9 cellular contexts compared by ENCODE assay signal in the genomic region with DNA sequence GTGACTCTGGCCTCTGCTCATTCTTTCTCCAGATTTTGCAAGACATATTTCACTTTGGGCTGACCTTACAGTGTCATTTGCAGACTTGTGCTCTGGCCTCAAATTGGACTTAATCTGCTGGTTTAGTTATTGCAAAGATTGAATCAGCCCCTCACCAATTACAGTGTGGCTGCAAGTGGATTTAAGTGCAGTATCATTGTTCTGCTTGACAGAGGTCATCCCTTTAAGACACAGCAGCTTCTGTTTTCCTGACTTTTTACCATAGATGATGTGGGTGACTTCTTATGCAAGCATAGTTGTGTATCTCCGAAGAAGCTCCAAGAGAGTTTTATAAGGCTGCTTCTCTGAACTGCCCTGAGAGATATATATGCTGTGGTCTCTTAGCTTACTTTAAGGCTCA. TPM values are rescaled to one million over a fixed set of nuclear protein-coding genes. Genes with fewer than 3 reads are reported as not detected.
A peak's percentile ranks its signal among the peaks of the same experiment; 100 is the strongest.
DNase-seq lines count a peak whose midpoint lies in the region; ATAC-seq, FAIRE-seq and TF ChIP-seq lines count a peak whose summit lies in the region.
"Had no signal": no experiment of that assay in that cellular context is flagged by ENCODE, and none has a peak within 500 bp of the region (broad histone marks: within the 10 kb centered on the region; RNA-seq: fewer than 3 reads in every experiment).

No MANE protein-coding gene starts in this region.

- POLR2A ChIA-PET in endothelial cell of umbilical vein (lab: Charles Lee), result no interaction called here

- H3K9ac ChIP-seq in ES-I3 (ENCODE audit: low read depth, low read length), result peak overlapping the region; percentile 96; the same call in 1 of the 2 replicates
- H3K9ac ChIP-seq in endothelial cell of umbilical vein (replicated peaks; ENCODE audit: extremely low read depth, insufficient read depth, low read length), result no peak overlapping the region
- no peak overlapping the region for H3K9ac ChIP-seq in trophoblast cell (ENCODE audit: low read length)

- H2AFZ ChIP-seq in endothelial cell of umbilical vein (ENCODE audit: low read depth, low read length) (no peak overlapping the region), trophoblast cell (ENCODE audit: insufficient read depth, low read length, poor library complexity) (no peak overlapping the region)

- H2BK12ac ChIP-seq in trophoblast cell (ENCODE audit: low read length), result no peak overlapping the region

- no peak for FAIRE-seq in endothelial cell of umbilical vein (lab: Jason Lieb, UNC)
- no peak for FAIRE-seq in GM19239 (lab: Jason Lieb, UNC)

- no peak overlapping the region for H4K8ac ChIP-seq in trophoblast cell (ENCODE audit: low read depth, low read length)

- no peak overlapping the region for H2BK5ac ChIP-seq in trophoblast cell (ENCODE audit: low read depth, low read length, poor library complexity)

- no peak for TF ChIP-seq POLR2A in Peyer's patch (IDR thresholded peaks at IDR 0.05)
- TF ChIP-seq POLR2A in endothelial cell of umbilical vein (IDR thresholded peaks at IDR 0.05; ENCODE audit: low read depth, low read length), result no peak

- no peak overlapping the region for H3K23ac ChIP-seq in trophoblast cell (ENCODE audit: low read length)

- BruUV-seq in endothelial cell of umbilical vein (replicated peaks; lab: Mats Ljungman, UMichigan), result no TSS peak

- H3K14ac ChIP-seq in trophoblast cell (ENCODE audit: low read length), result no peak overlapping the region

- no peak overlapping the region for H4K91ac ChIP-seq in trophoblast cell (ENCODE audit: low read depth, low read length)

- CTCF ChIA-PET in endothelial cell of umbilical vein (lab: Charles Lee), result interaction anchor here (0.7 to 3.4 kb wide), 8 partner anchors 13 to 286 kb away, joined by 3 to 61 read pairs (median 4); no protein-coding TSS in a partner anchor

- H3K27me3 ChIP-seq in Peyer's patch (no peaks in the 10 kb centered on the region), endothelial cell of umbilical vein (ENCODE audit: control insufficient read depth in 2 of 2, insufficient read depth in 2 of 2, low read length in 2 of 2) (no peaks in the 10 kb centered on the region), trophoblast cell (ENCODE audit: insufficient read depth, low read length) (peaks cover 6% of the 10 kb centered on the region)

- no peak overlapping the region for H2AK5ac ChIP-seq in trophoblast cell (ENCODE audit: low read length)

- H4K12ac ChIP-seq in trophoblast cell (ENCODE audit: low read depth, low read length), result no peak overlapping the region

- intact Hi-C loops in endothelial cell of umbilical vein (cut with micrococcal nuclease), result no loop called here

- TF ChIP-seq CTCF in Peyer's patch (IDR thresholded peaks at IDR 0.05) (no peak), endothelial cell of umbilical vein (IDR thresholded peaks at IDR 0.05; ENCODE audit: extremely low read depth in 1 of 2, insufficient read depth in 1 of 2, low read depth in 1 of 2, low read length in 2 of 2) (no peak)

- no peaks in the 10 kb centered on the region for H3K9me1 ChIP-seq in endothelial cell of umbilical vein (replicated peaks; ENCODE audit: control insufficient read depth, extremely low read depth, insufficient read depth, low read length)

- peaks cover 8% of the 10 kb centered on the region for H3K79me1 ChIP-seq in trophoblast cell (ENCODE audit: low read length)

- no peak overlapping the region for H2BK120ac ChIP-seq in trophoblast cell (ENCODE audit: insufficient read depth, low read length, poor library complexity)

- no peak for ATAC-seq in left lobe of liver
- ATAC-seq: stimulated activated naive CD8-positive, alpha-beta T cell treated with anti-CD3 and anti-CD28 coated beads, Interleukin-15, Interleukin-2, amounts not matched to agents 100 U/mL and 50 U/mL, for 24 hours had no signal

- H3K79me2 ChIP-seq in endothelial cell of umbilical vein (ENCODE audit: control insufficient read depth, insufficient read depth, low read length) (no peaks in the 10 kb centered on the region), trophoblast cell (ENCODE audit: control insufficient read depth, insufficient read depth, low read length, poor library complexity) (peaks cover 7% of the 10 kb centered on the region)

- H3K4me2 ChIP-seq in endothelial cell of umbilical vein (ENCODE audit: insufficient read depth, low read length) (peak overlapping the region; percentile 78), trophoblast cell (ENCODE audit: low read length) (peak overlapping the region; percentile 93)

- no peak for DNase-seq in Peyer's patch
- peak; percentile 42 for DNase-seq in endothelial cell of umbilical vein (ENCODE audit: low read depth, low spot score)
- no peak for DNase-seq in trophoblast cell
- DNase-seq in GM19239 (ENCODE audit: insufficient read length, low spot score), result no peak
- DNase-seq in left lobe of liver (ENCODE audit: low spot score), result no peak
- no peak for DNase-seq in cerebellar nuclear complex (lab: John Stamatoyannopoulos, UW)
- DNase-seq in DMS 273 treated with DMSO at 0.1 percent for 48 hours (lab: John Stamatoyannopoulos, UW), result no peak
- DNase-seq: stimulated activated naive CD8-positive, alpha-beta T cell treated with anti-CD3 and anti-CD28 coated beads, Interleukin-15, Interleukin-2, amounts not matched to agents 100 U/mL and 50 U/mL, for 24 hours had no signal

- dilution Hi-C loops in endothelial cell of umbilical vein (cut with MboI; ENCODE audit: extremely low pct_ligation_motif_present, low sequenced_read_pairs), result loop anchor here (25.0 kb wide), 1 partner anchor 158 kb away; no protein-coding TSS in a partner anchor

- H3K4me3 ChIP-seq in Peyer's patch, result peak overlapping the region; percentile 2 to 71 (median 58)
- no peak overlapping the region for H3K4me3 ChIP-seq in endothelial cell of umbilical vein (replicated peaks in 1 of 3; ENCODE audit: insufficient read depth in 1 of 3, low read depth in 1 of 3, low read length in 3 of 3)
- H3K4me3 ChIP-seq in trophoblast cell (ENCODE audit: low read depth, low read length), result no peak overlapping the region

- H3K18ac ChIP-seq in trophoblast cell (ENCODE audit: low read length), result no peak overlapping the region

- H3K4me1 ChIP-seq in ES-I3 (ENCODE audit: insufficient read depth, low read length), result peaks cover 17% of the 10 kb centered on the region
- H3K4me1 ChIP-seq in Peyer's patch, result peaks cover 0 to 8% (median 2%) of the 10 kb centered on the region in 4 donors
- H3K4me1 ChIP-seq in endothelial cell of umbilical vein (ENCODE audit: control insufficient read depth, extremely low read depth, insufficient read depth, low read length), result peaks cover 20% of the 10 kb centered on the region
- peaks cover 0 to 9% of the 10 kb centered on the region in 2 experiments for H3K4me1 ChIP-seq in trophoblast cell (ENCODE audit: control insufficient read depth in 1 of 2, insufficient read depth in 2 of 2, low read length in 2 of 2)

- H3K9me3 ChIP-seq in ES-I3 (ENCODE audit: control insufficient read depth, insufficient read depth, low read length), result no peaks in the 10 kb centered on the region
- no peaks in the 10 kb centered on the region for H3K9me3 ChIP-seq in Peyer's patch
- no peaks in the 10 kb centered on the region for H3K9me3 ChIP-seq in endothelial cell of umbilical vein (replicated peaks; ENCODE audit: control insufficient read depth, insufficient read depth, low read length)
- peaks cover 1% of the 10 kb centered on the region for H3K9me3 ChIP-seq in trophoblast cell (ENCODE audit: insufficient read depth, low read depth, low read length)

- WGBS in trophoblast cell (ENCODE audit: extremely low coverage, insufficient coverage, insufficient read length), result no CpG with 5 or more reads among the region's 1 CpG

- H3K27ac ChIP-seq in Peyer's patch (peak overlapping the region in 3 of 4 donors; percentile 88 to 95 (median 90)), endothelial cell of umbilical vein (ENCODE audit: insufficient read depth, low read depth, low read length) (no peak overlapping the region), trophoblast cell (ENCODE audit: low read depth, low read length) (no peak overlapping the region)

- H3K36me3 ChIP-seq in ES-I3 (ENCODE audit: insufficient read depth, low read length), result peaks cover 19% of the 10 kb centered on the region
- H3K36me3 ChIP-seq in Peyer's patch, result no peaks in the 10 kb centered on the region
- H3K36me3 ChIP-seq in endothelial cell of umbilical vein (ENCODE audit: control insufficient read depth in 2 of 2, extremely low read depth in 1 of 2, insufficient read depth in 2 of 2, low read length in 2 of 2), result peaks cover 0 to 6% of the 10 kb centered on the region in 2 experiments
- H3K36me3 ChIP-seq in trophoblast cell (ENCODE audit: control insufficient read depth in 1 of 2, insufficient read depth in 2 of 2, low read length in 2 of 2), result peaks cover 0 to 1% of the 10 kb centered on the region in 2 experiments

- no peak overlapping the region for H3K4ac ChIP-seq in trophoblast cell (ENCODE audit: low read depth, low read length)

- H4K20me1 ChIP-seq in endothelial cell of umbilical vein (replicated peaks; ENCODE audit: control insufficient read depth, extremely low read depth, insufficient read depth, low read length), result no peaks in the 10 kb centered on the region

TF ChIP-seq in endothelial cell of umbilical vein, 7 proteins besides CTCF, POLR2A, EP300 and RAD21 (continues in another document):
- TF ChIP-seq MYC (IDR thresholded peaks at IDR 0.05; ENCODE audit: low read depth, low read length), result no peak
- TF ChIP-seq FOS (IDR thresholded peaks at IDR 0.05; ENCODE audit: borderline replicate concordance, insufficient read depth, low read length), result no peak
- no peak for TF ChIP-seq JUN (IDR thresholded peaks at IDR 0.05; ENCODE audit: borderline replicate concordance, insufficient read depth, insufficient read length, low read depth)
- TF ChIP-seq, protein P1, sequence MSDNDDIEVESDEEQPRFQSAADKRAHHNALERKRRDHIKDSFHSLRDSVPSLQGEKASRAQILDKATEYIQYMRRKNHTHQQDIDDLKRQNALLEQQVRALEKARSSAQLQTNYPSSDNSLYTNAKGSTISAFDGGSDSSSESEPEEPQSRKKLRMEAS (IDR thresholded peaks at IDR 0.05; ENCODE audit: insufficient read depth, insufficient read length), result no peak
- TF ChIP-seq EZH2 (IDR thresholded peaks at IDR 0.05; ENCODE audit: borderline replicate concordance, low read depth, low read length, severe bottlenecking), result no peak
- TF ChIP-seq GATA2 (IDR thresholded peaks at IDR 0.05; ENCODE audit: insufficient read depth, insufficient read length, low read depth, low read length), result no peak

RNA-seq across cellular contexts. Expression of a gene that starts 3.4 kb away (rescaled TPM):
- total RNA-seq in Peyer's patch, result 10 to 100 TPM in 3 of 4 donors, 1 to 10 TPM in 1; 6.8 to 58.6 (median 12.6) TPM
- 17.6 and 20.5 TPM in 2 replicates for total RNA-seq in endothelial cell of umbilical vein
- polyA plus RNA-seq in endothelial cell of umbilical vein, result 12.7 and 15.8 TPM in 2 replicates
- 11.8 and 12.3 TPM in 2 replicates for polyA plus RNA-seq in endothelial cell of umbilical vein (2011; cell fraction: cytosol; rRNA removed)
- polyA plus RNA-seq in endothelial cell of umbilical vein (2011; cell fraction: nucleus; rRNA removed), result 26.8 and 40.7 TPM in 2 replicates
- 22.9 and 24.9 TPM in 2 replicates for polyA plus RNA-seq in endothelial cell of umbilical vein (2012)
- polyA minus RNA-seq in endothelial cell of umbilical vein, result 24.2 and 31.0 TPM in 2 replicates
- polyA minus RNA-seq in endothelial cell of umbilical vein (2011; cell fraction: cytosol; rRNA and poly(A)+ RNA removed), result not detected
- 20.3 and 33.3 TPM in 2 replicates for polyA minus RNA-seq in endothelial cell of umbilical vein (2011; cell fraction: nucleus; rRNA and poly(A)+ RNA removed)
- 6.9 and 8.7 TPM in 2 replicates for polyA plus RNA-seq in trophoblast cell (2013)
- total RNA-seq in left lobe of liver, result 13.8 TPM

Comparison
In these comparisons a context has a peak if more than half of its experiments do, and no peak if none do; other contexts are left out.
1. H3K27ac ChIP-seq: peak in Peyer's patch (3 of 4); none in endothelial cell of umbilical vein (single experiment) and trophoblast cell (single experiment).
2. H3K4me3 ChIP-seq: peak in Peyer's patch (4 of 4); none in endothelial cell of umbilical vein (0 of 3) and trophoblast cell (single experiment).